1 cellular context compared by ENCODE assay signal in genomic region chr18:6374340-6374739, GRCh38.
TF ChIP-seq lines count a peak whose summit lies in the region.

No MANE protein-coding gene starts in this region.

TF ChIP-seq in HepG2, 621 proteins besides CTCF, POLR2A, EP300 and RAD21 (continued from another document and continues in another):
- TF ChIP-seq ZNF800 (CRISPR knock-in tag; IDR thresholded peaks at IDR 0.05) = no peak
- 0 out of 2 replicates have a peak, but pooled peaks have one; percentile 16 for TF ChIP-seq GABPB1 (CRISPR knock-in tag; IDR thresholded peaks at IDR 0.05)
- TF ChIP-seq ZNF136 (CRISPR knock-in tag; IDR thresholded peaks at IDR 0.05; ENCODE audit: low read depth) = no peak
- TF ChIP-seq ETV5 (CRISPR knock-in tag; IDR thresholded peaks at IDR 0.05; ENCODE audit: borderline replicate concordance) = peak; percentile 89; the same call in 1 of the 2 replicates
- TF ChIP-seq REXO4 (CRISPR knock-in tag; IDR thresholded peaks at IDR 0.05; ENCODE audit: borderline replicate concordance) = no peak
- TF ChIP-seq MAX (IDR thresholded peaks at IDR 0.05) = 0 out of 2 replicates have a peak, but pooled peaks have one; percentile 18
- TF ChIP-seq, protein P1, sequence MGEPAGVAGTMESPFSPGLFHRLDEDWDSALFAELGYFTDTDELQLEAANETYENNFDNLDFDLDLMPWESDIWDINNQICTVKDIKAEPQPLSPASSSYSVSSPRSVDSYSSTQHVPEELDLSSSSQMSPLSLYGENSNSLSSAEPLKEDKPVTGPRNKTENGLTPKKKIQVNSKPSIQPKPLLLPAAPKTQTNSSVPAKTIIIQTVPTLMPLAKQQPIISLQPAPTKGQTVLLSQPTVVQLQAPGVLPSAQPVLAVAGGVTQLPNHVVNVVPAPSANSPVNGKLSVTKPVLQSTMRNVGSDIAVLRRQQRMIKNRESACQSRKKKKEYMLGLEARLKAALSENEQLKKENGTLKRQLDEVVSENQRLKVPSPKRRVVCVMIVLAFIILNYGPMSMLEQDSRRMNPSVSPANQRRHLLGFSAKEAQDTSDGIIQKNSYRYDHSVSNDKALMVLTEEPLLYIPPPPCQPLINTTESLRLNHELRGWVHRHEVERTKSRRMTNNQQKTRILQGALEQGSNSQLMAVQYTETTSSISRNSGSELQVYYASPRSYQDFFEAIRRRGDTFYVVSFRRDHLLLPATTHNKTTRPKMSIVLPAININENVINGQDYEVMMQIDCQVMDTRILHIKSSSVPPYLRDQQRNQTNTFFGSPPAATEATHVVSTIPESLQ (CRISPR knock-in tag; conservative IDR thresholded peaks at IDR 0.05) = no peak
- TF ChIP-seq ARNT2 (CRISPR knock-in tag; IDR thresholded peaks at IDR 0.05; ENCODE audit: low read depth) = no peak
- no peak for TF ChIP-seq ZNF776 (CRISPR knock-in tag; IDR thresholded peaks at IDR 0.05)
- TF ChIP-seq TBX2 (CRISPR knock-in tag; IDR thresholded peaks at IDR 0.05; ENCODE audit: borderline replicate concordance) = peak; percentile 79
- TF ChIP-seq SKIL (CRISPR knock-in tag; IDR thresholded peaks at IDR 0.05; ENCODE audit: borderline replicate concordance) = 0 out of 2 replicates have a peak, but pooled peaks have one; percentile 47
- TF ChIP-seq, protein P2, sequence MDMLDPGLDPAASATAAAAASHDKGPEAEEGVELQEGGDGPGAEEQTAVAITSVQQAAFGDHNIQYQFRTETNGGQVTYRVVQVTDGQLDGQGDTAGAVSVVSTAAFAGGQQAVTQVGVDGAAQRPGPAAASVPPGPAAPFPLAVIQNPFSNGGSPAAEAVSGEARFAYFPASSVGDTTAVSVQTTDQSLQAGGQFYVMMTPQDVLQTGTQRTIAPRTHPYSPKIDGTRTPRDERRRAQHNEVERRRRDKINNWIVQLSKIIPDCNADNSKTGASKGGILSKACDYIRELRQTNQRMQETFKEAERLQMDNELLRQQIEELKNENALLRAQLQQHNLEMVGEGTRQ (IDR thresholded peaks at IDR 0.05; ENCODE audit: low read depth, low read length) = no peak
- TF ChIP-seq, protein P2 (CRISPR knock-in tag; IDR thresholded peaks at IDR 0.05; ENCODE audit: borderline replicate concordance) = no peak
- TF ChIP-seq ZFP90 (CRISPR knock-in tag; IDR thresholded peaks at IDR 0.05; ENCODE audit: borderline replicate concordance) = 0 out of 2 replicates have a peak, but pooled peaks have one; percentile 17
- TF ChIP-seq TBP (CRISPR knock-in tag; IDR thresholded peaks at IDR 0.05) = no peak
- no peak; a peak in 1 of 4 replicates for TF ChIP-seq HMGXB4 (CRISPR knock-in tag; IDR thresholded peaks at IDR 0.05; ENCODE audit: borderline replicate concordance in 1 of 2, low read depth in 1 of 2)
- TF ChIP-seq TRIM24 (CRISPR knock-in tag; IDR thresholded peaks at IDR 0.05) = no peak
- TF ChIP-seq RARA (CRISPR knock-in tag; IDR thresholded peaks at IDR 0.05) = peak; percentile 91
- no peak for TF ChIP-seq MBD4 (IDR thresholded peaks at IDR 0.05; ENCODE audit: borderline replicate concordance, low read length)
- TF ChIP-seq, protein P3, sequence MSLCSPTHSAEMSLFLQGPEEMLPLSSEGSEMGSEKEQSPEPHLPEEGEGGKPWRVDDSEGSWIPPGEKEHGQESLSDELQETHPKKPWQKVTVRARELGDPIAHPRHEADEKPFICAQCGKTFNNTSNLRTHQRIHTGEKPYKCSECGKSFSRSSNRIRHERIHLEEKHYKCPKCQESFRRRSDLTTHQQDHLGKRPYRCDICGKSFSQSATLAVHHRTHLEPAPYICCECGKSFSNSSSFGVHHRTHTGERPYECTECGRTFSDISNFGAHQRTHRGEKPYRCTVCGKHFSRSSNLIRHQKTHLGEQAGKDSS (CRISPR knock-in tag; IDR thresholded peaks at IDR 0.05; ENCODE audit: borderline replicate concordance, low read depth) = 0 out of 2 replicates have a peak, but pooled peaks have one; percentile 21
- no peak for TF ChIP-seq KLF6 (CRISPR knock-in tag; IDR thresholded peaks at IDR 0.05)
- TF ChIP-seq ZBTB33 (CRISPR knock-in tag; IDR thresholded peaks at IDR 0.05) = no peak
- TF ChIP-seq ZNF234 (CRISPR knock-in tag; conservative IDR thresholded peaks at IDR 0.05) = no peak
- TF ChIP-seq NR2F6 (IDR thresholded peaks at IDR 0.05) = 0 out of 2 replicates have a peak, but pooled peaks have one; percentile 38
- TF ChIP-seq NR2F6 (CRISPR knock-in tag; IDR thresholded peaks at IDR 0.05) = peak; percentile 71
- no peak for TF ChIP-seq EZH2 (conservative IDR thresholded peaks at IDR 0.05; ENCODE audit: low read depth, low read length)
- 0 out of 2 replicates have a peak, but pooled peaks have one; percentile 33 for TF ChIP-seq ZNF788 (CRISPR knock-in tag; IDR thresholded peaks at IDR 0.05; ENCODE audit: borderline replicate concordance)
- no peak for TF ChIP-seq GTF3A (CRISPR knock-in tag; conservative IDR thresholded peaks at IDR 0.05)
- TF ChIP-seq ZNF580 (CRISPR knock-in tag; IDR thresholded peaks at IDR 0.05; ENCODE audit: borderline replicate concordance, low read depth) = no peak
- TF ChIP-seq SP140L (CRISPR knock-in tag; IDR thresholded peaks at IDR 0.05; ENCODE audit: borderline replicate concordance) = no peak
- TF ChIP-seq HNF4A (CRISPR knock-in tag; IDR thresholded peaks at IDR 0.05) = peak; percentile 39; the same call in 1 of the 2 replicates
- TF ChIP-seq ZNF264 (CRISPR knock-in tag; IDR thresholded peaks at IDR 0.05) = 0 out of 2 replicates have a peak, but pooled peaks have one; percentile 51
- TF ChIP-seq BCL3 (CRISPR knock-in tag; IDR thresholded peaks at IDR 0.05) = no peak
- no peak for TF ChIP-seq PHF8 (CRISPR knock-in tag; IDR thresholded peaks at IDR 0.05)
- TF ChIP-seq ZBTB43 (CRISPR knock-in tag; conservative IDR thresholded peaks at IDR 0.05) = 0 out of 2 replicates have a peak, but pooled peaks have one; percentile 57
- TF ChIP-seq, protein P4, sequence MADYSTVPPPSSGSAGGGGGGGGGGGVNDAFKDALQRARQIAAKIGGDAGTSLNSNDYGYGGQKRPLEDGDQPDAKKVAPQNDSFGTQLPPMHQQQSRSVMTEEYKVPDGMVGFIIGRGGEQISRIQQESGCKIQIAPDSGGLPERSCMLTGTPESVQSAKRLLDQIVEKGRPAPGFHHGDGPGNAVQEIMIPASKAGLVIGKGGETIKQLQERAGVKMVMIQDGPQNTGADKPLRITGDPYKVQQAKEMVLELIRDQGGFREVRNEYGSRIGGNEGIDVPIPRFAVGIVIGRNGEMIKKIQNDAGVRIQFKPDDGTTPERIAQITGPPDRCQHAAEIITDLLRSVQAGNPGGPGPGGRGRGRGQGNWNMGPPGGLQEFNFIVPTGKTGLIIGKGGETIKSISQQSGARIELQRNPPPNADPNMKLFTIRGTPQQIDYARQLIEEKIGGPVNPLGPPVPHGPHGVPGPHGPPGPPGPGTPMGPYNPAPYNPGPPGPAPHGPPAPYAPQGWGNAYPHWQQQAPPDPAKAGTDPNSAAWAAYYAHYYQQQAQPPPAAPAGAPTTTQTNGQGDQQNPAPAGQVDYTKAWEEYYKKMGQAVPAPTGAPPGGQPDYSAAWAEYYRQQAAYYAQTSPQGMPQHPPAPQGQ (CRISPR knock-in tag; IDR thresholded peaks at IDR 0.05; ENCODE audit: borderline replicate concordance) = no peak
- TF ChIP-seq MIXL1 (CRISPR knock-in tag; IDR thresholded peaks at IDR 0.05) = peak; percentile 59; the same call in 1 of the 2 replicates
